In the genomic region with DNA sequence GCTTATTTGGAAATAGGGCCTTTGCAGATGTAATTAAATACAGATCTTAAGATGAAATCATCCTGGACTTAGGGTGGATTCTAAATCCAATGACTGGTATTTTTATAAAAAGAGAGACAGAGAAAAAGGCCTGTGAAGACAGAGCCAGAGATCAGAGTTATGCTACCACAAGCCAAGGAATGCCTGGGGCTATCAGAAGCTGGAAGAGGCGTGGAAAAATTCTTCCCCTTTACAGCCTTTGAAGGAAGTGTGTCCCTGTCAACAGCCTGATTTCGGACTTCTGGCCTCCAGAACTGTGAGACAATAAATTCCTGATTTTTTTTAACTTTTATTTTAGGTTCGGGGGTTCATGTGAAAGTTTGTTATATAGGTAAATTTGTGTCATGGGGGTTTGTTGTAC, we compare ENCODE assay signal across 18 cellular contexts.
DNase-seq lines count a peak whose midpoint lies in the region; TF ChIP-seq lines count a peak whose summit lies in the region.
"Had no signal": no experiment of that assay in that cellular context is flagged by ENCODE, and none has a peak within 500 bp of the region (broad histone marks: within the 10 kb centered on the region; RNA-seq: fewer than 3 reads in every experiment).

No MANE protein-coding gene starts in this region.

- DNase-seq in RPMI7951 (ENCODE audit: low read depth) (peak; percentile 49), epithelial cell of esophagus (ENCODE audit: low read depth) (peak; percentile 4), islet precursor cell (peak; percentile 64), mucosa of gallbladder (ENCODE audit: low spot score) (no peak), WERI-Rb-1 (no peak)
- DNase-seq in activated naive CD4-positive, alpha-beta T cell (lab: John Stamatoyannopoulos, UW): no peak
- no peak for DNase-seq in activated naive CD4-positive, alpha-beta T cell treated with anti-CD3 and anti-CD28 coated beads, Interleukin-2, amount 50 U/mL, for 16 hours
- DNase-seq: C1 segment of cervical spinal cord; Calu3; CD4-positive, alpha-beta memory T cell; COR-L47; DMS53; DMS79 treated with DMSO at 0.1 percent for 48 hours; GDM1; GOT3; HFFc6 had no signal

- H3K27me3 ChIP-seq in WERI-Rb-1 (ENCODE audit: insufficient read depth, low read depth, severe bottlenecking): no peaks in the 10 kb centered on the region

- no peaks in the 10 kb centered on the region for H3K36me3 ChIP-seq in WERI-Rb-1
- H3K36me3 ChIP-seq: HAP-1 had no signal

- H3K27ac ChIP-seq in WERI-Rb-1: no peak overlapping the region

- no peak overlapping the region for H3K4me3 ChIP-seq in epithelial cell of esophagus (ENCODE audit: low read length)
- H3K4me3 ChIP-seq in WERI-Rb-1 (ENCODE audit: low read depth, low read length): no peak overlapping the region
- H3K4me3 ChIP-seq: GM12878, HAP-1 had no signal

- TF ChIP-seq CTCF in epithelial cell of esophagus (IDR thresholded peaks at IDR 0.05; ENCODE audit: insufficient read depth, low read depth, low read length, missing control alignments): no peak
- no peak for TF ChIP-seq CTCF in WERI-Rb-1 (IDR thresholded peaks at IDR 0.05; ENCODE audit: low read depth, low read length)

- no peaks in the 10 kb centered on the region for H3K9me3 ChIP-seq in WERI-Rb-1 (ENCODE audit: severe bottlenecking)
- H3K9me3 ChIP-seq: HAP-1 had no signal

Comparison
In these comparisons a context has a peak if more than half of its experiments do, and no peak if none do; other contexts are left out.
1. DNase-seq: peak in RPMI7951 (single experiment), epithelial cell of esophagus (single experiment) and islet precursor cell (single experiment); none in activated naive CD4-positive, alpha-beta T cell (0 of 4), mucosa of gallbladder (single experiment), activated naive CD4-positive, alpha-beta T cell treated with anti-CD3 and anti-CD28 coated beads, Interleukin-2, amount 50 U/mL, for 16 hours (single experiment) and WERI-Rb-1 (single experiment).